ENCODE assay signal across 17 cellular contexts in genomic region chr10:119358140-119358512, GRCh38.
"Had no signal": no experiment of that assay in that cellular context is flagged by ENCODE, and none has a peak within 500 bp of the region (broad histone marks: within the 10 kb centered on the region; RNA-seq: fewer than 3 reads in every experiment).

No MANE protein-coding gene starts in this region.

- DNase-seq: activated CD4-positive, alpha-beta T cell treated with anti-CD3 and anti-CD28 coated beads, Interleukin-2, amount 50 U/mL, for 1 hour; activated CD8-positive, alpha-beta memory T cell treated with anti-CD3 and anti-CD28 coated beads for 24 hours; activated gamma-delta T cell treated with Interleukin-2 at 50 U/mL for 16 hours; activated naive CD8-positive, alpha-beta T cell treated with anti-CD3 and anti-CD28 coated beads for 36 hours; cortex of kidney; effector CD4-positive, alpha-beta T cell; lower lobe of right lung; stimulated activated CD4-positive, alpha-beta T cell treated with anti-CD3 and anti-CD28 coated beads, Interleukin-2, amount 100 ng/mL, for 24 hours; stimulated activated naive B cell treated with anti-CD40 and anti-IgM and Interleukin-4, amounts not matched to agents 10 μg/mL and 1 μg/mL and 100 μg/mL, for 72 hours; uterus had no signal

- H3K27ac Mint-ChIP-seq: activated naive CD8-positive, alpha-beta T cell treated with anti-CD3 and anti-CD28 coated beads for 36 hours; brain; mesothelial cell of epicardium had no signal

- H3K4me3 Mint-ChIP-seq: activated naive CD8-positive, alpha-beta T cell treated with anti-CD3 and anti-CD28 coated beads for 36 hours; brain; central memory CD8-positive, alpha-beta T cell; mesothelial cell of epicardium; stimulated activated naive B cell treated with anti-CD40 and anti-IgM and Interleukin-4, amounts not matched to agents 10 μg/mL and 1 μg/mL and 100 μg/mL, for 72 hours had no signal

- H3K9me3 ChIP-seq: prostate gland, uterus had no signal

- H3K27me3 Mint-ChIP-seq: activated naive CD8-positive, alpha-beta T cell treated with anti-CD3 and anti-CD28 coated beads for 36 hours; brain; central memory CD8-positive, alpha-beta T cell; stimulated activated naive B cell treated with anti-CD40 and anti-IgM and Interleukin-4, amounts not matched to agents 10 μg/mL and 1 μg/mL and 100 μg/mL, for 72 hours had no signal

- H3K36me3 ChIP-seq: esophagus muscularis mucosa, lower lobe of right lung, prostate gland, sigmoid colon, uterus had no signal

- H3K27ac ChIP-seq: lower lobe of right lung, prostate gland, uterus had no signal

- H3K4me3 ChIP-seq: esophagus muscularis mucosa, lower lobe of right lung, prostate gland, sigmoid colon, uterus had no signal

- ATAC-seq: activated CD4-positive, CD25-positive, alpha-beta regulatory T cell treated with anti-CD3 and anti-CD28 coated beads, Interleukin-2, amount 50 U/mL, for 24 hours; lower lobe of right lung; stimulated activated naive B cell treated with anti-CD40 and anti-IgM and Interleukin-4, amounts not matched to agents 10 μg/mL and 1 μg/mL and 100 μg/mL, for 72 hours had no signal

- H3K27me3 ChIP-seq: esophagus muscularis mucosa, sigmoid colon, uterus had no signal

- H3K4me1 ChIP-seq: prostate gland, uterus had no signal
